In the genomic region with DNA sequence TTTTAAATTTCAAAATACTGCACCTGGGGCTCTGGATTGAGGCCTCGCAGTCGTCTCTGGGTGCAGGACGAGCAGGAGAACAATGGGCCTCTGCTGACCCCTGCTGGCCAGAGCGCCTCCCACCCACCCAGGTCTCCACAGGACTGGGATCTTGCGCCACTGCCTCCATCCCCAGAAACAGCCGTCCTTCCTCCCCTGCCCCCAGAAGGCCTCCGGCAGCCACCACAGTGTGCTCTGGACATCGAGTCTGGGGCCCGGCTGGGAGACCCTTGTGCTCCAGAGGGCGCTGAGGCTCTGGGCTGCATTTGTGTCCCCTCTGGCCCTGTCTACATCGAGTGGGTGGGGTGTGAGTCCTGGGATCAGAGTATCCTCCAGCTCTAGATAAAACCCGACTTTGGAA, we compare ENCODE assay signal across 8 cellular contexts. TPM values are rescaled to one million over a fixed set of nuclear protein-coding genes. Genes with fewer than 3 reads are reported as not detected.
DNase-seq lines count a peak whose midpoint lies in the region; ATAC-seq and TF ChIP-seq lines count a peak whose summit lies in the region.

No MANE protein-coding gene starts in this region.

- H4K20me1 ChIP-seq in hepatocyte (ENCODE audit: insufficient read depth, poor library complexity, severe bottlenecking), result no peaks in the 10 kb centered on the region

- H3K4me1 ChIP-seq in hepatocyte (ENCODE audit: insufficient read depth) (peaks cover 15% of the 10 kb centered on the region), gastrocnemius medialis (peaks cover 0 to 7% of the 10 kb centered on the region in 2 donors)

- TF ChIP-seq POLR2A in gastrocnemius medialis (IDR thresholded peaks at IDR 0.05), result no peak

- no peak overlapping the region for H3K4me2 ChIP-seq in hepatocyte

- no peaks in the 10 kb centered on the region for H3K9me2 ChIP-seq in hepatocyte (replicated peaks; ENCODE audit: insufficient read depth)

- H3K27ac ChIP-seq in hepatocyte (no peak overlapping the region), gastrocnemius medialis (no peak overlapping the region)

- WGBS in hepatocyte (ENCODE audit: low lambda C conversion rate, missing lambda C conversion rate), result 20% methylated on average over 11 of the region's 12 CpGs

- DNase-seq in NCI-H2107 (lab: John Stamatoyannopoulos, UW), result peak; percentile 1
- no peak for DNase-seq in NCI-H2107 treated with DMSO at 0.1 percent for 48 hours (lab: John Stamatoyannopoulos, UW; ENCODE audit: unreplicated experiment)
- peak; percentile 57 for DNase-seq in NCI-H1048 (lab: John Stamatoyannopoulos, UW)
- DNase-seq in T-helper 22 cell (ENCODE audit: low read depth), result peak; percentile 43
- peak in 54 of 58 donors; percentile 24 to 90 (median 72) for DNase-seq in anterior cingulate cortex (lab: John Stamatoyannopoulos, UW)
- peak; percentile 90 for DNase-seq in hepatocyte (ENCODE audit: low spot score)
- peak; percentile 66 to 80 for DNase-seq in gastrocnemius medialis

- H3K36me3 ChIP-seq in hepatocyte (replicated peaks; ENCODE audit: insufficient read depth, low read depth) (no peaks in the 10 kb centered on the region), gastrocnemius medialis (no peaks in the 10 kb centered on the region)

- H3K4me3 ChIP-seq in hepatocyte (no peak overlapping the region), gastrocnemius medialis (no peak overlapping the region)

- H3K79me2 ChIP-seq in hepatocyte, result no peaks in the 10 kb centered on the region

- H2AFZ ChIP-seq in hepatocyte, result no peak overlapping the region

- H3K9me3 ChIP-seq in hepatocyte (ENCODE audit: low read depth) (no peaks in the 10 kb centered on the region), gastrocnemius medialis (no peaks in the 10 kb centered on the region)

- peak; percentile 84 to 93 for ATAC-seq in gastrocnemius medialis
- ATAC-seq in HG02852 (IDR thresholded peaks at IDR 0.05; ENCODE audit: unreplicated experiment), result no peak

- in situ Hi-C loops in gastrocnemius medialis (cut with MboI; ENCODE audit: low sequenced_read_pairs in 4 of 4), result loop anchor here (5.0 to 25.0 kb wide), 4 partner anchors 66 to 284 kb away; no protein-coding TSS in a partner anchor

- intact Hi-C loops in gastrocnemius medialis (cut with DNase I; ENCODE audit: low total_unique reads), result loop anchor here (1.0 to 5.0 kb wide), 3 partner anchors 110 to 274 kb away; a partner anchor contains a TSS

- TF ChIP-seq CTCF in hepatocyte (IDR thresholded peaks at IDR 0.05; ENCODE audit: poor library complexity) (peak; percentile 93), gastrocnemius medialis (IDR thresholded peaks at IDR 0.05 in 4 of 5, conservative IDR thresholded peaks at IDR 0.05 in 1 of 5) (peak; percentile 84 to 94 (median 91))

- H3K27me3 ChIP-seq in hepatocyte (no peaks in the 10 kb centered on the region), gastrocnemius medialis (no peaks in the 10 kb centered on the region)

RNA-seq across cellular contexts. Expression of a gene that starts 6.7 kb away (rescaled TPM):
- total RNA-seq in hepatocyte, result 0.08 and 0.93 TPM in 2 replicates
- 0.10 and 0.47 TPM in 2 replicates for polyA plus RNA-seq in hepatocyte
- total RNA-seq in gastrocnemius medialis, result 1 to 10 TPM in 1 of 4 donors, not detected in 3; 1.9 TPM

RNA-seq across cellular contexts. Expression of a gene that starts 23.3 kb away (rescaled TPM):
- total RNA-seq in hepatocyte, result 3.2 and 3.6 TPM in 2 replicates
- 2.8 and 4.0 TPM in 2 replicates for polyA plus RNA-seq in hepatocyte
- 100 to 1,000 TPM in 1 of 4 donors, 10 to 100 TPM in 3; 13.7 to 120 (median 37.8) TPM for total RNA-seq in gastrocnemius medialis

RNA-seq across cellular contexts. Expression of a gene that starts 58.4 kb away (rescaled TPM):
- total RNA-seq in hepatocyte (60.6 and 69.5 TPM in 2 replicates), gastrocnemius medialis (10 to 100 TPM; 36.9 to 48.6 (median 42.7) TPM)
- 64.9 and 70.2 TPM in 2 replicates for polyA plus RNA-seq in hepatocyte
